In genomic region chr21:43874085-43874785, GRCh38 we compare ENCODE assay signal across 17 cellular contexts. TPM values are rescaled to one million over a fixed set of nuclear protein-coding genes. Genes with fewer than 3 reads are reported as not detected.
A peak's percentile ranks its signal among the peaks of the same experiment; 100 is the strongest.
DNase-seq lines count a peak whose midpoint lies in the region; TF ChIP-seq lines count a peak whose summit lies in the region.
"Had no signal": no experiment of that assay in that cellular context is flagged by ENCODE, and none has a peak within 500 bp of the region (broad histone marks: within the 10 kb centered on the region; RNA-seq: fewer than 3 reads in every experiment).

No MANE protein-coding gene starts in this region.

- no peak overlapping the region for H3K4me3 Mint-ChIP-seq in activated T-helper 2 cell treated with anti-CD3 and anti-CD28 coated beads, Interferon-gamma antibody, Interleukin-2, Interleukin-4, amounts not matched to agents 10 μg/mL and 5 μg/mL and 100 μg/mL, durations not matched to agents 14 hours and 24 hours and 36 hours (ENCODE audit: low read depth)
- no peak overlapping the region for H3K4me3 Mint-ChIP-seq in CD8-positive, alpha-beta memory T cell

- peak overlapping the region; percentile 18; the same call in 1 of the 2 replicates for H3K4me2 ChIP-seq in BLaER1
- H3K4me2 ChIP-seq in osteoblast (ENCODE audit: insufficient read depth, low read length): no peak overlapping the region

- DNase-seq in A673 (ENCODE audit: low spot score) (peak; percentile 68), osteoblast (ENCODE audit: insufficient read length, low spot score, missing footprints) (peak; percentile 42), NCI-H1105 (lab: John Stamatoyannopoulos, UW) (no peak), vagina (ENCODE audit: extremely low spot score in 2 of 2) (no peak)
- DNase-seq in activated T-helper 2 cell treated with anti-CD3 and anti-CD28 coated beads, Interferon-gamma antibody, Interleukin-2, Interleukin-4, amounts not matched to agents 10 μg/mL and 5 μg/mL and 100 μg/mL, durations not matched to agents 14 hours and 24 hours and 36 hours (ENCODE audit: low spot score): no peak
- no peak for DNase-seq in CD8-positive, alpha-beta memory T cell
- DNase-seq: activated CD4-positive, alpha-beta T cell treated with anti-CD3 and anti-CD28 coated beads, Interleukin-2, amount 50 U/mL, for 4 hours; anterior cingulate cortex; Calu3; esophagus squamous epithelium; glutamatergic neuron; midbrain; NCI-H146; NCI-H774; Right ventricle myocardium superior; tibial artery had no signal

- H2AFZ ChIP-seq in osteoblast (ENCODE audit: low read length): no peak overlapping the region

- peaks cover 4% of the 10 kb centered on the region for H3K9me3 Mint-ChIP-seq in activated T-helper 2 cell treated with anti-CD3 and anti-CD28 coated beads, Interferon-gamma antibody, Interleukin-2, Interleukin-4, amounts not matched to agents 10 μg/mL and 5 μg/mL and 100 μg/mL, durations not matched to agents 14 hours and 24 hours and 36 hours
- H3K9me3 Mint-ChIP-seq in CD8-positive, alpha-beta memory T cell: no peaks in the 10 kb centered on the region

- H3K27me3 Mint-ChIP-seq in activated T-helper 2 cell treated with anti-CD3 and anti-CD28 coated beads, Interferon-gamma antibody, Interleukin-2, Interleukin-4, amounts not matched to agents 10 μg/mL and 5 μg/mL and 100 μg/mL, durations not matched to agents 14 hours and 24 hours and 36 hours (ENCODE audit: low read depth): no peaks in the 10 kb centered on the region
- no peaks in the 10 kb centered on the region for H3K27me3 Mint-ChIP-seq in CD8-positive, alpha-beta memory T cell

- H3K27ac ChIP-seq in A673 (ENCODE audit: low read depth, low read length, poor library complexity, severe bottlenecking) (peak overlapping the region; percentile 53), BLaER1 (no peak overlapping the region), osteoblast (ENCODE audit: low read depth, low read length) (no peak overlapping the region), vagina (no peak overlapping the region)
- H3K27ac ChIP-seq in CD8-positive, alpha-beta memory T cell (ENCODE audit: low read depth, low read length): no peak overlapping the region
- H3K27ac ChIP-seq: tibial artery had no signal

- H3K9me3 ChIP-seq in A673 (ENCODE audit: low read depth, low read length, poor library complexity, severe bottlenecking) (no peaks in the 10 kb centered on the region), BLaER1 (peaks cover 14% of the 10 kb centered on the region), osteoblast (ENCODE audit: low read depth, low read length) (no peaks in the 10 kb centered on the region), vagina (no peaks in the 10 kb centered on the region)
- no peaks in the 10 kb centered on the region for H3K9me3 ChIP-seq in CD8-positive, alpha-beta memory T cell (ENCODE audit: low read length)
- H3K9me3 ChIP-seq: esophagus squamous epithelium, tibial artery had no signal

- intact Hi-C loops in A673 (cut with micrococcal nuclease; ENCODE audit: unreplicated experiment): no loop called here
- intact Hi-C loops in activated T-helper 2 cell treated with anti-CD3 and anti-CD28 coated beads, Interferon-gamma antibody, Interleukin-2, Interleukin-4, amounts not matched to agents 10 μg/mL and 5 μg/mL and 100 μg/mL, durations not matched to agents 14 hours and 24 hours and 36 hours (cut with micrococcal nuclease): loop anchor here (5.0 kb wide), 1 partner anchor 63 kb away; no protein-coding TSS in a partner anchor
- intact Hi-C loops in vagina (cut with DNase I): no loop called here

- no peak overlapping the region for H3K4me3 ChIP-seq in A673 (ENCODE audit: low read depth, low read length, poor library complexity, severe bottlenecking)
- H3K4me3 ChIP-seq in BLaER1: no peak overlapping the region
- no peak overlapping the region for H3K4me3 ChIP-seq in osteoblast (ENCODE audit: insufficient read depth, low read length)
- no peak overlapping the region for H3K4me3 ChIP-seq in CD8-positive, alpha-beta memory T cell (ENCODE audit: low read length)
- no peak overlapping the region for H3K4me3 ChIP-seq in vagina
- H3K4me3 ChIP-seq: esophagus squamous epithelium, tibial artery had no signal

- POLR2A ChIA-PET in A673 (lab: Charles Lee; ENCODE audit: low non-redundant PET): no interaction called here
- POLR2A ChIA-PET in CD8-positive, alpha-beta memory T cell (lab: Charles Lee): no interaction called here

- H3K9ac ChIP-seq in BLaER1: no peak overlapping the region

- H3K4me1 ChIP-seq in A673 (ENCODE audit: insufficient read depth, low read length, poor library complexity, severe bottlenecking) (peaks cover 20% of the 10 kb centered on the region), BLaER1 (peaks cover 14% of the 10 kb centered on the region), osteoblast (ENCODE audit: insufficient read depth, low read length) (no peaks in the 10 kb centered on the region), vagina (peaks cover 11% of the 10 kb centered on the region)
- H3K4me1 ChIP-seq in CD8-positive, alpha-beta memory T cell (ENCODE audit: insufficient read depth, low read length): no peaks in the 10 kb centered on the region
- H3K4me1 ChIP-seq: tibial artery had no signal

- peak overlapping the region; percentile 70 for H3K27ac Mint-ChIP-seq in activated T-helper 2 cell treated with anti-CD3 and anti-CD28 coated beads, Interferon-gamma antibody, Interleukin-2, Interleukin-4, amounts not matched to agents 10 μg/mL and 5 μg/mL and 100 μg/mL, durations not matched to agents 14 hours and 24 hours and 36 hours
- peak overlapping the region in 2 of 8 donors; percentile 0 to 44 for H3K27ac Mint-ChIP-seq in CD8-positive, alpha-beta memory T cell

- peaks cover 77% of the 10 kb centered on the region for H3K79me2 ChIP-seq in osteoblast (ENCODE audit: insufficient read depth, low read length)

- no peaks in the 10 kb centered on the region for H3K27me3 ChIP-seq in A673 (replicated peaks; ENCODE audit: insufficient read depth, low read depth, low read length, poor library complexity)
- H3K27me3 ChIP-seq in BLaER1: no peaks in the 10 kb centered on the region
- no peaks in the 10 kb centered on the region for H3K27me3 ChIP-seq in osteoblast (ENCODE audit: insufficient read depth, low read length)
- no peaks in the 10 kb centered on the region for H3K27me3 ChIP-seq in CD8-positive, alpha-beta memory T cell (ENCODE audit: insufficient read depth, low read length, poor library complexity, severe bottlenecking)
- H3K27me3 ChIP-seq in vagina: no peaks in the 10 kb centered on the region
- H3K27me3 ChIP-seq: esophagus squamous epithelium, tibial artery had no signal

- TF ChIP-seq POLR2A in vagina (IDR thresholded peaks at IDR 0.05): no peak

- H3K36me3 Mint-ChIP-seq in activated T-helper 2 cell treated with anti-CD3 and anti-CD28 coated beads, Interferon-gamma antibody, Interleukin-2, Interleukin-4, amounts not matched to agents 10 μg/mL and 5 μg/mL and 100 μg/mL, durations not matched to agents 14 hours and 24 hours and 36 hours (ENCODE audit: low read depth): peaks cover 79% of the 10 kb centered on the region
- H3K36me3 Mint-ChIP-seq in CD8-positive, alpha-beta memory T cell: peaks cover 4 to 52% (median 8%) of the 10 kb centered on the region in 3 donors

- BruUV-seq in A673 (replicated peaks; lab: Mats Ljungman, UMichigan): no TSS peak

- TF ChIP-seq CTCF in A673 (conservative IDR thresholded peaks at IDR 0.05; ENCODE audit: low read depth, low read length) (no peak), osteoblast (IDR thresholded peaks at IDR 0.05; ENCODE audit: extremely low read depth, low read depth, low read length) (no peak), vagina (IDR thresholded peaks at IDR 0.05) (no peak)

- H3K4me1 Mint-ChIP-seq in activated T-helper 2 cell treated with anti-CD3 and anti-CD28 coated beads, Interferon-gamma antibody, Interleukin-2, Interleukin-4, amounts not matched to agents 10 μg/mL and 5 μg/mL and 100 μg/mL, durations not matched to agents 14 hours and 24 hours and 36 hours (ENCODE audit: low read depth): peaks cover 51% of the 10 kb centered on the region
- H3K4me1 Mint-ChIP-seq in CD8-positive, alpha-beta memory T cell: peaks cover 37 to 62% (median 45%) of the 10 kb centered on the region in 3 donors

- CTCF ChIA-PET in A673 (lab: Charles Lee): no interaction called here
- CTCF ChIA-PET in CD8-positive, alpha-beta memory T cell (lab: Charles Lee): interaction anchor here (1.0 to 1.7 kb wide), 2 partner anchors 12 to 66 kb away, joined by 3 read pairs; no protein-coding TSS in a partner anchor

- peaks cover 68% of the 10 kb centered on the region for H4K20me1 ChIP-seq in BLaER1
- peaks cover 72% of the 10 kb centered on the region for H4K20me1 ChIP-seq in osteoblast (ENCODE audit: insufficient read depth, low read length)

- H3K36me3 ChIP-seq in A673 (ENCODE audit: insufficient read depth, low read length, poor library complexity, severe bottlenecking) (peaks cover 8% of the 10 kb centered on the region), BLaER1 (peaks cover 40% of the 10 kb centered on the region), osteoblast (ENCODE audit: insufficient read depth, low read length) (peaks cover 15% of the 10 kb centered on the region), vagina (no peaks in the 10 kb centered on the region)
- H3K36me3 ChIP-seq in CD8-positive, alpha-beta memory T cell (ENCODE audit: insufficient read depth, low read length): peaks cover 12% of the 10 kb centered on the region

RNA-seq across cellular contexts. Expression of gene AGPAT3, which starts 9.2 kb away (rescaled TPM):
- 68.7 and 69.6 TPM in 2 replicates for total RNA-seq in A673 (2021)
- total RNA-seq in activated T-helper 2 cell treated with anti-CD3 and anti-CD28 coated beads, Interferon-gamma antibody, Interleukin-2, Interleukin-4, amounts not matched to agents 10 μg/mL and 5 μg/mL and 100 μg/mL, durations not matched to agents 14 hours and 24 hours and 36 hours: 126 and 134 TPM in 2 replicates
- 37.4 and 47.4 TPM in 2 replicates for total RNA-seq in osteoblast
- 10 to 100 TPM; 66.5 to 69.3 TPM for total RNA-seq in CD8-positive, alpha-beta memory T cell
- polyA plus RNA-seq in CD8-positive, alpha-beta memory T cell: 15.9 TPM
- total RNA-seq in vagina: 34.4 TPM

Comparison
In these comparisons a context has a peak if more than half of its experiments do, and no peak if none do; other contexts are left out.
1. DNase-seq: peak in A673 (single experiment) and osteoblast (single experiment); none in activated T-helper 2 cell treated with anti-CD3 and anti-CD28 coated beads, Interferon-gamma antibody, Interleukin-2, Interleukin-4, amounts not matched to agents 10 μg/mL and 5 μg/mL and 100 μg/mL, durations not matched to agents 14 hours and 24 hours and 36 hours (single experiment), CD8-positive, alpha-beta memory T cell (0 of 5), NCI-H1105 (single experiment) and vagina (0 of 2).